Comparison of ENCODE assay signal across 8 cellular contexts in genomic region chr2:142874293-142874814, GRCh38. TPM values are rescaled to one million over a fixed set of nuclear protein-coding genes. Genes with fewer than 3 reads are reported as not detected.
DNase-seq lines count a peak whose midpoint lies in the region; ATAC-seq and TF ChIP-seq lines count a peak whose summit lies in the region.

No MANE protein-coding gene starts in this region.

- peak overlapping the region; percentile 68 for H3K18ac ChIP-seq in mesendoderm (ENCODE audit: low read length)

- DNase-seq in AG09319 (ENCODE audit: extremely low read depth, low read depth) (peak; percentile 76), brain pericyte (ENCODE audit: low read depth, low spot score) (peak; percentile 54), mesendoderm (no peak), COR-L47 (lab: John Stamatoyannopoulos, UW) (no peak)
- no peak for DNase-seq in NK-92 treated with Interleukin-12 subunit alpha and Interleukin-12 subunit beta, amount 100 ng/mL, for 24 hours (lab: John Stamatoyannopoulos, UW)

- no peak overlapping the region for H4K5ac ChIP-seq in mesendoderm (ENCODE audit: low read length)

- no peak overlapping the region for H3K56ac ChIP-seq in mesendoderm (ENCODE audit: low read length)

- no peaks in the 10 kb centered on the region for H3K79me1 ChIP-seq in mesendoderm (ENCODE audit: low read length)

- no peak overlapping the region for H2BK120ac ChIP-seq in mesendoderm (ENCODE audit: low read depth, low read length)

- no peak overlapping the region for H3K9ac ChIP-seq in mesendoderm (ENCODE audit: low read length)

- H3K4me2 ChIP-seq in mesendoderm (ENCODE audit: low read length) = no peak overlapping the region

- no peak overlapping the region for H2BK5ac ChIP-seq in mesendoderm (ENCODE audit: low read length)

- no peak overlapping the region for H3K4ac ChIP-seq in mesendoderm (ENCODE audit: low read depth, low read length)

- H4K8ac ChIP-seq in mesendoderm (ENCODE audit: low read depth, low read length) = no peak overlapping the region

- H3K4me3 ChIP-seq in mesendoderm (ENCODE audit: low read length) = no peak overlapping the region

- no peak overlapping the region for H3K27ac ChIP-seq in mesendoderm (ENCODE audit: low read depth, low read length)

- no peak for TF ChIP-seq CTCF in AG09319 (IDR thresholded peaks at IDR 0.05; ENCODE audit: low read depth, low read length)

- no peak overlapping the region for H3K23ac ChIP-seq in mesendoderm (ENCODE audit: low read length)

- H2BK15ac ChIP-seq in mesendoderm (replicated peaks; ENCODE audit: low read depth) = no peak overlapping the region

- H3K4me1 ChIP-seq in mesendoderm (ENCODE audit: control insufficient read depth, low read depth, low read length) = no peaks in the 10 kb centered on the region

- H3K79me2 ChIP-seq in mesendoderm (ENCODE audit: control insufficient read depth, insufficient read depth, low read length) = no peaks in the 10 kb centered on the region

- H2AK5ac ChIP-seq in mesendoderm (ENCODE audit: low read length) = no peak overlapping the region

- no peaks in the 10 kb centered on the region for H3K36me3 ChIP-seq in mesendoderm (ENCODE audit: control insufficient read depth, insufficient read depth, low read length)

- WGBS in mesendoderm (ENCODE audit: extremely low coverage, insufficient coverage, low lambda C conversion rate) = no CpG with 5 or more reads among the region's 2 CpGs

- ATAC-seq in HG02642 (IDR thresholded peaks at IDR 0.05; ENCODE audit: poor library complexity, unreplicated experiment) (peak; percentile 33), HG03354 (IDR thresholded peaks at IDR 0.05; ENCODE audit: poor library complexity, severe bottlenecking, unreplicated experiment) (no peak), HG03565 (IDR thresholded peaks at IDR 0.05; ENCODE audit: unreplicated experiment) (no peak)

- H3K27me3 ChIP-seq in mesendoderm (ENCODE audit: insufficient read depth, low read length, poor library complexity) = no peaks in the 10 kb centered on the region

RNA-seq across cellular contexts. Expression of gene KYNU, which starts 3.1 kb away (rescaled TPM):
- 0.20 TPM for polyA plus RNA-seq in mesendoderm (2013, experiment 1 of 2)
- polyA plus RNA-seq in mesendoderm (2013, experiment 2 of 2) = 0.11 TPM

Comparison
In these comparisons a context has a peak if more than half of its experiments do, and no peak if none do; other contexts are left out.
1. DNase-seq: peak in AG09319 (single experiment) and brain pericyte (single experiment); none in mesendoderm (single experiment), COR-L47 (single experiment) and NK-92 treated with Interleukin-12 subunit alpha and Interleukin-12 subunit beta, amount 100 ng/mL, for 24 hours (single experiment).